In the genomic region with DNA sequence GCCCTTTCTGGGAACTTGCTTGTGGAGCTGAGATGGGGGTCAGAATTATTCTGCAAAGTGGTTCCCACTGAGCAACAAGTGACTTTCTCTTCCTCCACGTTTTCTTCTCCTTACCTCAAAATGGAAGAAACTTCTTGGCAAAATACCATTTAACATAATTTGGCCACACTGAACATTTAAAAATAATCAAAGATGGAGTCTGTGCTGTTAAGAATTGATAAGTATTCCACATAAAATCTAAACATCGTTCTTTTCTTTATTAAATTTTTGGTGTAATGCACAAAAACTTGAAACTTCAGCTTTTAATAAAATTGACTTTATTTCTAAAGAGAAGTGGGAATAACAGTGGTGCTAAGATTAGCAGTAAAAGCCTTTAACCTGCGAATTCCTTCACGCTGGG, we compare ENCODE assay signal across 11 cellular contexts.
DNase-seq lines count a peak whose midpoint lies in the region; ATAC-seq, FAIRE-seq and TF ChIP-seq lines count a peak whose summit lies in the region.
"Had no signal": no experiment of that assay in that cellular context is flagged by ENCODE, and none has a peak within 500 bp of the region (broad histone marks: within the 10 kb centered on the region; RNA-seq: fewer than 3 reads in every experiment).

No MANE protein-coding gene starts in this region.

- H3K36me3 ChIP-seq in BLaER1 treated with 17β-estradiol and CSF1 and Interleukin-3, amounts not matched to agents 10 nM and 100 nM = no peaks in the 10 kb centered on the region
- no peaks in the 10 kb centered on the region for H3K36me3 ChIP-seq in mesenchymal stem cell (ENCODE audit: control insufficient read depth in 1 of 2, insufficient read depth in 2 of 2, low read depth in 1 of 2, low read length in 2 of 2)
- H3K36me3 ChIP-seq in upper lobe of left lung = no peaks in the 10 kb centered on the region
- H3K36me3 ChIP-seq in kidney (ENCODE audit: control insufficient read depth in 1 of 2, insufficient read depth in 2 of 2, low read length in 2 of 2) = no peaks in the 10 kb centered on the region
- H3K36me3 ChIP-seq: pancreas had no signal

- TF ChIP-seq EP300 in upper lobe of left lung (IDR thresholded peaks at IDR 0.05) = no peak

- H3K79me1 ChIP-seq in mesenchymal stem cell (replicated peaks; ENCODE audit: low read length, poor library complexity, severe bottlenecking) = peaks cover 3% of the 10 kb centered on the region

- H3K27ac Mint-ChIP-seq in activated T-helper 2 cell treated with anti-CD3 and anti-CD28 coated beads, Interferon-gamma antibody, Interleukin-2, Interleukin-4, amounts not matched to agents 10 μg/mL and 5 μg/mL and 100 μg/mL, durations not matched to agents 14 hours and 24 hours and 36 hours = peak overlapping the region; percentile 93

- H3K4ac ChIP-seq in mesenchymal stem cell (ENCODE audit: low read depth in 1 of 2, low read length in 2 of 2) = peak overlapping the region; percentile 55 to 96

- H2AFZ ChIP-seq in mesenchymal stem cell (ENCODE audit: low read depth, low read length) = no peak overlapping the region

- H2BK12ac ChIP-seq in mesenchymal stem cell (ENCODE audit: low read length in 2 of 2) = peak overlapping the region; percentile 75 to 85

- no peaks in the 10 kb centered on the region for H3K27me3 Mint-ChIP-seq in activated T-helper 2 cell treated with anti-CD3 and anti-CD28 coated beads, Interferon-gamma antibody, Interleukin-2, Interleukin-4, amounts not matched to agents 10 μg/mL and 5 μg/mL and 100 μg/mL, durations not matched to agents 14 hours and 24 hours and 36 hours (ENCODE audit: low read depth)

- no peak overlapping the region for H2BK15ac ChIP-seq in mesenchymal stem cell (ENCODE audit: low read depth, poor library complexity, severe bottlenecking)

- H3K23ac ChIP-seq in mesenchymal stem cell (ENCODE audit: low read length in 2 of 2) = no peak overlapping the region

- no peak for FAIRE-seq in kidney (lab: Jason Lieb, UNC)
- FAIRE-seq: pancreas had no signal

- 0% methylated on average over 2 of the region's 4 CpGs for WGBS in mesenchymal stem cell
- WGBS in upper lobe of left lung, 2 donors = 67 to 70% methylated on average over 4 of the region's 4 CpGs

- no peaks in the 10 kb centered on the region for H4K20me1 ChIP-seq in BLaER1 treated with 17β-estradiol and CSF1 and Interleukin-3, amounts not matched to agents 10 nM and 100 nM

- peak overlapping the region; percentile 31 for H2BK5ac ChIP-seq in mesenchymal stem cell (ENCODE audit: low read depth, low read length, poor library complexity, severe bottlenecking)

- H2BK120ac ChIP-seq in mesenchymal stem cell (ENCODE audit: low read depth, low read length) = peak overlapping the region; percentile 80

- peaks cover 33 to 97% (median 62%) of the 10 kb centered on the region in 10 experiments for H3K4me1 ChIP-seq in BLaER1 treated with 17β-estradiol and CSF1 and Interleukin-3, amounts not matched to agents 10 nM and 100 nM
- peaks cover 23% of the 10 kb centered on the region for H3K4me1 ChIP-seq in mesenchymal stem cell (ENCODE audit: control insufficient read depth, insufficient read depth, low read depth, low read length)
- H3K4me1 ChIP-seq in upper lobe of left lung = peaks cover 54 to 60% (median 58%) of the 10 kb centered on the region in 4 donors
- peaks cover 20 to 48% of the 10 kb centered on the region in 2 donors for H3K4me1 ChIP-seq in kidney (ENCODE audit: control insufficient read depth in 1 of 2, insufficient read depth in 1 of 2, low read depth in 1 of 2, low read length in 2 of 2)

- DNase-seq in HFF-Myc (ENCODE audit: extremely low read depth, low read depth) (no peak), mesenchymal stem cell (no peak), upper lobe of left lung (no peak), NCI-H446 treated with DMSO at 0.1 percent for 48 hours (lab: John Stamatoyannopoulos, UW) (no peak), cardiac septum (ENCODE audit: low spot score) (no peak), kidney (no peak)
- no peak for DNase-seq in activated T-helper 2 cell treated with anti-CD3 and anti-CD28 coated beads, Interferon-gamma antibody, Interleukin-2, Interleukin-4, amounts not matched to agents 10 μg/mL and 5 μg/mL and 100 μg/mL, durations not matched to agents 14 hours and 24 hours and 36 hours (ENCODE audit: low spot score)
- DNase-seq: hypothalamus, NCI-H1930, pancreas had no signal

- H3K27me3 ChIP-seq in BLaER1 treated with 17β-estradiol and CSF1 and Interleukin-3, amounts not matched to agents 10 nM and 100 nM = no peaks in the 10 kb centered on the region
- H3K27me3 ChIP-seq in mesenchymal stem cell (ENCODE audit: control insufficient read depth in 1 of 2, insufficient read depth in 1 of 2, low read length in 2 of 2) (no peaks in the 10 kb centered on the region), upper lobe of left lung (no peaks in the 10 kb centered on the region)
- H3K27me3 ChIP-seq: pancreas had no signal

- no peak for TF ChIP-seq POLR2A in upper lobe of left lung (IDR thresholded peaks at IDR 0.05)

- H4K8ac ChIP-seq in mesenchymal stem cell (ENCODE audit: low read length) = peak overlapping the region; percentile 52

- H3K36me3 Mint-ChIP-seq in activated T-helper 2 cell treated with anti-CD3 and anti-CD28 coated beads, Interferon-gamma antibody, Interleukin-2, Interleukin-4, amounts not matched to agents 10 μg/mL and 5 μg/mL and 100 μg/mL, durations not matched to agents 14 hours and 24 hours and 36 hours (ENCODE audit: low read depth) = peaks cover 39% of the 10 kb centered on the region

- H3K18ac ChIP-seq in mesenchymal stem cell (ENCODE audit: low read depth in 1 of 2, low read length in 2 of 2) = peak overlapping the region; percentile 65 to 73

- peak overlapping the region; percentile 81 for H2AK5ac ChIP-seq in mesenchymal stem cell (ENCODE audit: low read length, severe bottlenecking)

- no peak for ATAC-seq in upper lobe of left lung (ENCODE audit: low FRiP score in 2 of 2)

- peak overlapping the region in 5 of 11 experiments; percentile 10 to 80 (median 79); a peak in 8 of 22 replicates for H3K27ac ChIP-seq in BLaER1 treated with 17β-estradiol and CSF1 and Interleukin-3, amounts not matched to agents 10 nM and 100 nM
- H3K27ac ChIP-seq in mesenchymal stem cell (ENCODE audit: low read length, poor library complexity, severe bottlenecking) (peak overlapping the region; percentile 91), upper lobe of left lung (peak overlapping the region in 1 of 4 donors; percentile 43), kidney (ENCODE audit: low read depth in 2 of 2, low read length in 2 of 2) (no peak overlapping the region)
- H3K27ac ChIP-seq: pancreas had no signal

- TF ChIP-seq CTCF in HFF-Myc (IDR thresholded peaks at IDR 0.05; ENCODE audit: low read depth, low read length, missing control alignments) (no peak), upper lobe of left lung (IDR thresholded peaks at IDR 0.05) (no peak), kidney (IDR thresholded peaks at IDR 0.05; ENCODE audit: borderline replicate concordance, extremely low read depth, insufficient read depth) (no peak)

- intact Hi-C loops in activated T-helper 2 cell treated with anti-CD3 and anti-CD28 coated beads, Interferon-gamma antibody, Interleukin-2, Interleukin-4, amounts not matched to agents 10 μg/mL and 5 μg/mL and 100 μg/mL, durations not matched to agents 14 hours and 24 hours and 36 hours (cut with micrococcal nuclease) = loop anchor here (2.0 to 5.0 kb wide), 5 partner anchors 40 to 166 kb away; no protein-coding TSS in a partner anchor
- intact Hi-C loops in cardiac septum (cut with DNase I) (no loop called here), kidney (cut with DNase I) (no loop called here)

- H3K9me3 Mint-ChIP-seq in activated T-helper 2 cell treated with anti-CD3 and anti-CD28 coated beads, Interferon-gamma antibody, Interleukin-2, Interleukin-4, amounts not matched to agents 10 μg/mL and 5 μg/mL and 100 μg/mL, durations not matched to agents 14 hours and 24 hours and 36 hours = no peaks in the 10 kb centered on the region

- H3K14ac ChIP-seq in mesenchymal stem cell (ENCODE audit: low read length in 2 of 2) = no peak overlapping the region

- H4K91ac ChIP-seq in mesenchymal stem cell (ENCODE audit: low read length) = peak overlapping the region; percentile 83

- peak overlapping the region in 8 of 11 experiments; percentile 21 to 94 (median 84); a peak in 15 of 22 replicates for H3K4me2 ChIP-seq in BLaER1 treated with 17β-estradiol and CSF1 and Interleukin-3, amounts not matched to agents 10 nM and 100 nM
- no peak overlapping the region for H3K4me2 ChIP-seq in mesenchymal stem cell (ENCODE audit: low read length, poor library complexity, severe bottlenecking)

- H3K4me3 Mint-ChIP-seq in activated T-helper 2 cell treated with anti-CD3 and anti-CD28 coated beads, Interferon-gamma antibody, Interleukin-2, Interleukin-4, amounts not matched to agents 10 μg/mL and 5 μg/mL and 100 μg/mL, durations not matched to agents 14 hours and 24 hours and 36 hours (ENCODE audit: low read depth) = no peak overlapping the region

- no peaks in the 10 kb centered on the region for H3K9me3 ChIP-seq in BLaER1 treated with 17β-estradiol and CSF1 and Interleukin-3, amounts not matched to agents 10 nM and 100 nM (replicated peaks in 1 of 11)
- H3K9me3 ChIP-seq in mesenchymal stem cell (ENCODE audit: control insufficient read depth, low read length) (no peaks in the 10 kb centered on the region), upper lobe of left lung (no peaks in the 10 kb centered on the region), kidney (ENCODE audit: control insufficient read depth in 1 of 2, low read length in 2 of 2) (no peaks in the 10 kb centered on the region)
- H3K9me3 ChIP-seq: pancreas had no signal

- H3K4me1 Mint-ChIP-seq in activated T-helper 2 cell treated with anti-CD3 and anti-CD28 coated beads, Interferon-gamma antibody, Interleukin-2, Interleukin-4, amounts not matched to agents 10 μg/mL and 5 μg/mL and 100 μg/mL, durations not matched to agents 14 hours and 24 hours and 36 hours (ENCODE audit: low read depth) = peaks cover 63% of the 10 kb centered on the region

- H3K4me3 ChIP-seq in BLaER1 treated with 17β-estradiol and CSF1 and Interleukin-3, amounts not matched to agents 10 nM and 100 nM = no peak overlapping the region
- H3K4me3 ChIP-seq in HFF-Myc (replicated peaks; ENCODE audit: low read depth, low read length) (0 out of 2 replicates have a peak overlapping the region, but pooled peaks have one; percentile 4), mesenchymal stem cell (ENCODE audit: insufficient read depth in 1 of 2, low read depth in 1 of 2, low read length in 2 of 2) (no peak overlapping the region), upper lobe of left lung (no peak overlapping the region), kidney (ENCODE audit: low read length in 2 of 2) (no peak overlapping the region)
- H3K4me3 ChIP-seq: pancreas had no signal

- H3K9ac ChIP-seq in BLaER1 treated with 17β-estradiol and CSF1 and Interleukin-3, amounts not matched to agents 10 nM and 100 nM = no peak overlapping the region; a peak in 1 of 22 replicates
- peak overlapping the region; percentile 80 for H3K9ac ChIP-seq in mesenchymal stem cell (ENCODE audit: low read length)
- H3K9ac ChIP-seq in kidney (ENCODE audit: low read length in 2 of 2) = no peak overlapping the region
